In genomic region chr4:8467016-8467415, GRCh38 we compare ENCODE assay signal across 27 cellular contexts.
"Had no signal": no experiment of that assay in that cellular context is flagged by ENCODE, and none has a peak within 500 bp of the region (broad histone marks: within the 10 kb centered on the region; RNA-seq: fewer than 3 reads in every experiment).

No MANE protein-coding gene starts in this region.

- H3K4me1 ChIP-seq: colonic mucosa, gastrocnemius medialis had no signal

- H2AFZ ChIP-seq: hepatocyte had no signal

- H3K27me3 Mint-ChIP-seq: central memory CD8-positive, alpha-beta T cell; dendritic cell treated with granulocyte-macrophage colony-stimulating factor and Interleukin-4, amounts not matched to agents 40 ng/mL and 50 ng/mL, for 4 days; effector memory CD8-positive, alpha-beta T cell; memory B cell had no signal

- H3K9me3 ChIP-seq: colonic mucosa, esophagus squamous epithelium, gastrocnemius medialis, left lung, lower lobe of right lung, mucosa of descending colon had no signal

- DNase-seq: cerebellar nuclear complex; colonic mucosa; cortex of kidney; effector CD8-positive, alpha-beta T cell; effector memory CD8-positive, alpha-beta T cell; erythroblast; esophagus squamous epithelium; foreskin fibroblast; foreskin melanocyte; gastrocnemius medialis; glutamatergic neuron; head of caudate nucleus; hypothalamus; immature natural killer cell; left cardiac atrium; left lung; left ventricle myocardium superior; lower lobe of right lung; mesendoderm; mucosa of descending colon had no signal

- H3K27me3 ChIP-seq: colonic mucosa, esophagus squamous epithelium, gastrocnemius medialis, hepatocyte, left lung had no signal

- H3K36me3 ChIP-seq: colonic mucosa had no signal

- ATAC-seq: effector memory CD8-positive, alpha-beta T cell; esophagus mucosa; gastrocnemius medialis; left lung; left ventricle myocardium superior; lower lobe of right lung; mucosa of descending colon had no signal

- H3K4me2 ChIP-seq: hepatocyte had no signal

- H3K9me3 Mint-ChIP-seq: central memory CD8-positive, alpha-beta T cell; dendritic cell treated with granulocyte-macrophage colony-stimulating factor and Interleukin-4, amounts not matched to agents 40 ng/mL and 50 ng/mL, for 4 days; effector memory CD8-positive, alpha-beta T cell; memory B cell; mesothelial cell of epicardium had no signal

- H3K27ac ChIP-seq: colonic mucosa, epithelial cell of prostate, esophagus squamous epithelium, gastrocnemius medialis, hepatocyte, left lung, lower lobe of right lung had no signal

- H3K27ac Mint-ChIP-seq: dendritic cell treated with granulocyte-macrophage colony-stimulating factor and Interleukin-4, amounts not matched to agents 40 ng/mL and 50 ng/mL, for 4 days; effector memory CD8-positive, alpha-beta T cell; immature natural killer cell; memory B cell; mesothelial cell of epicardium had no signal

- H3K4me3 ChIP-seq: colonic mucosa, esophagus squamous epithelium, gastrocnemius medialis, hepatocyte, left lung, lower lobe of right lung, mucosa of descending colon had no signal

- H3K4me1 Mint-ChIP-seq: immature natural killer cell had no signal

- H3K4me3 Mint-ChIP-seq: central memory CD8-positive, alpha-beta T cell; dendritic cell treated with granulocyte-macrophage colony-stimulating factor and Interleukin-4, amounts not matched to agents 40 ng/mL and 50 ng/mL, for 4 days; effector memory CD8-positive, alpha-beta T cell; immature natural killer cell; memory B cell; mesothelial cell of epicardium had no signal
